In the genomic region with DNA sequence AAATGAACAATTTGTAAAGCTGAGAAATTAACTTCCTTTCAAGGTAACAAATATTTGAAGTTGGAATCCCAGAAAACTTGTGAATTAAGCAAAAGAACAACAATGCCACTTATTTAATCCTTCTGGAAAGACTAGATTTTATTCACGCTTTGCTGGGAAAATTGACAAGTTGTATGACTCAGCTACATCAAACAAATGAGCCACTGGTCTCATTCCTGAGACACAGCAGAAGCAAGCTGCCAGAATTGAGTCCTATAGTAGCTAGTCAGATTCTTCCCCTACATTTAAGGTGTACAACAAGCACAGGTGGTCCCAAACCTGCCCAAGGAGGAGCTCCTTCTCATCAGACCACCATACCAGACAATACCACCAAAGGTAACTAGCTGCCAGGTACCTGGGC, we compare ENCODE assay signal across 12 cellular contexts.
A peak's percentile ranks its signal among the peaks of the same experiment; 100 is the strongest.
DNase-seq lines count a peak whose midpoint lies in the region; ATAC-seq and TF ChIP-seq lines count a peak whose summit lies in the region.
"Had no signal": no experiment of that assay in that cellular context is flagged by ENCODE, and none has a peak within 500 bp of the region (broad histone marks: within the 10 kb centered on the region; RNA-seq: fewer than 3 reads in every experiment).

No MANE protein-coding gene starts in this region.

- no peaks in the 10 kb centered on the region for H3K27me3 ChIP-seq in foreskin keratinocyte

- H3K27ac ChIP-seq in angular gyrus (ENCODE audit: low read depth, low read length) (peak overlapping the region; percentile 66), foreskin keratinocyte (peak overlapping the region; percentile 5)

- TF ChIP-seq CTCF in foreskin keratinocyte (conservative IDR thresholded peaks at IDR 0.05), result no peak

- H3K4me1 ChIP-seq in foreskin keratinocyte, result peaks cover 6% of the 10 kb centered on the region

- peak; percentile 49 for ATAC-seq in foreskin keratinocyte
- ATAC-seq in GM21576 (IDR thresholded peaks at IDR 0.05; ENCODE audit: unreplicated experiment), result no peak
- no peak for ATAC-seq in GM21390 (IDR thresholded peaks at IDR 0.05; ENCODE audit: unreplicated experiment)
- ATAC-seq: activated CD8-positive, alpha-beta T cell treated with anti-CD3 and anti-CD28 coated beads, Interleukin-2, amount 10 ng/mL, durations not matched to agents 7 days and 5 days; stimulated activated naive B cell treated with anti-CD40 and anti-IgM and Interleukin-4, amounts not matched to agents 10 μg/mL and 1 μg/mL and 100 μg/mL, for 72 hours had no signal

- DNase-seq in HS-5 (ENCODE audit: low read depth), result peak; percentile 19
- DNase-seq in foreskin keratinocyte, result peak in 1 of 2 donors; percentile 47
- DNase-seq in stromal cell of bone marrow (ENCODE audit: low read depth), result peak; percentile 67
- DNase-seq in NCI-H524 treated with DMSO at 0.1 percent for 48 hours (lab: John Stamatoyannopoulos, UW), result no peak
- DNase-seq: activated CD8-positive, alpha-beta T cell treated with anti-CD3 and anti-CD28 coated beads, Interleukin-2, amount 10 ng/mL, durations not matched to agents 7 days and 5 days; activated naive CD8-positive, alpha-beta T cell treated with anti-CD3 and anti-CD28 coated beads, Interleukin-2, amount 10 ng/mL, durations not matched to agents 7 days and 5 days; NCI-H1417 treated with DMSO at 0.1 percent for 48 hours; stimulated activated naive B cell treated with anti-CD40 and anti-IgM and Interleukin-4, amounts not matched to agents 10 μg/mL and 1 μg/mL and 100 μg/mL, for 72 hours; T-helper 1 cell had no signal
